Comparison of ENCODE assay signal across 24 cellular contexts in the genomic region with DNA sequence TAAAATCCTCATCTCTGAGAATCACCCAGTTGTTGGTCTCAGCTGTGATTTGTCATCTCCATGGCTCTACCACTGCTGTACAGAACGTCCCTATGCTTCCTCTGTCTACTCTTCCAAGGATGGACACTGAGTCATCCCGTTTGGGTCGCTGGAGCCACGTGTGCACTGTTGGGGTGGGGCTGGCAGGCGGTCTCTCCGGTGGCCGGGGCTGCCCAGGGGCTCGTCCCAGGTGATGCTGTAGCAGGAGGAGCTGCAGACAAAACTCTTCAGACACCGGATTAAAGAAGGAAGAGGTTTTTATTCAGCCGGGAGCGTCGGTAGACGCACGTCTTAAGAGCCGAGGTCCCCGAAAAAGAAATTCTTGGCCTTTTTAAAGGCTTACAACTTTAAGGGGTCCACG. TPM values are rescaled to one million over a fixed set of nuclear protein-coding genes. Genes with fewer than 3 reads are reported as not detected.
"Had no signal": no experiment of that assay in that cellular context is flagged by ENCODE, and none has a peak within 500 bp of the region (broad histone marks: within the 10 kb centered on the region; RNA-seq: fewer than 3 reads in every experiment).

No MANE protein-coding gene starts in this region.

- H3K9me3 ChIP-seq: SK-N-SH had no signal

- H3K36me3 Mint-ChIP-seq: T-cell had no signal

- H3K9me2 ChIP-seq: SK-N-SH had no signal

- H3K9me3 Mint-ChIP-seq: T-cell had no signal

- DNase-seq: KBM-7, MV-4-11, NCI-H1048, NCI-H1105, NCI-H1417, NCI-H146, NCI-H1694 treated with DMSO at 0.1 percent for 48 hours, NCI-H1930, NCI-H2081, NCI-H2107, NCI-H2227 treated with DMSO at 0.1 percent for 48 hours, NCI-H524, NCI-H526 treated with DMSO at 0.1 percent for 48 hours, NCI-H748 treated with DMSO at 0.1 percent for 48 hours, SHP77, SK-N-SH, SW 1271, T-cell had no signal

- H3K4me1 Mint-ChIP-seq: T-cell had no signal

- H3K9ac ChIP-seq: SK-N-SH had no signal

- H3K27ac ChIP-seq: HL-60, RWPE1 had no signal

- H3K4me3 Mint-ChIP-seq: T-cell had no signal

- H3K27ac Mint-ChIP-seq: T-cell had no signal

- H3K4me2 ChIP-seq: SK-N-SH had no signal

RNA-seq across cellular contexts. Expression of a gene that starts 17.0 kb away (rescaled TPM):
- total RNA-seq: LHCN-M2, MCF 10A, NCI-H460, SK-MEL-5, T-cell had no signal
- polyA plus RNA-seq: SK-N-SH had no signal

RNA-seq across cellular contexts. Expression of a gene that starts 19.2 kb away (rescaled TPM):
- total RNA-seq: LHCN-M2, MCF 10A, NCI-H460, SK-MEL-5, T-cell had no signal
- polyA plus RNA-seq: SK-N-SH had no signal

RNA-seq across cellular contexts. Expression of a gene that starts 21.9 kb away (rescaled TPM):
- total RNA-seq: LHCN-M2, MCF 10A, NCI-H460, SK-MEL-5 had no signal

RNA-seq across cellular contexts. Expression of a gene that starts 40.8 kb away (rescaled TPM):
- total RNA-seq: LHCN-M2, MCF 10A, NCI-H460, SK-MEL-5, T-cell had no signal
- polyA plus RNA-seq: SK-N-SH had no signal
